In the genomic region with DNA sequence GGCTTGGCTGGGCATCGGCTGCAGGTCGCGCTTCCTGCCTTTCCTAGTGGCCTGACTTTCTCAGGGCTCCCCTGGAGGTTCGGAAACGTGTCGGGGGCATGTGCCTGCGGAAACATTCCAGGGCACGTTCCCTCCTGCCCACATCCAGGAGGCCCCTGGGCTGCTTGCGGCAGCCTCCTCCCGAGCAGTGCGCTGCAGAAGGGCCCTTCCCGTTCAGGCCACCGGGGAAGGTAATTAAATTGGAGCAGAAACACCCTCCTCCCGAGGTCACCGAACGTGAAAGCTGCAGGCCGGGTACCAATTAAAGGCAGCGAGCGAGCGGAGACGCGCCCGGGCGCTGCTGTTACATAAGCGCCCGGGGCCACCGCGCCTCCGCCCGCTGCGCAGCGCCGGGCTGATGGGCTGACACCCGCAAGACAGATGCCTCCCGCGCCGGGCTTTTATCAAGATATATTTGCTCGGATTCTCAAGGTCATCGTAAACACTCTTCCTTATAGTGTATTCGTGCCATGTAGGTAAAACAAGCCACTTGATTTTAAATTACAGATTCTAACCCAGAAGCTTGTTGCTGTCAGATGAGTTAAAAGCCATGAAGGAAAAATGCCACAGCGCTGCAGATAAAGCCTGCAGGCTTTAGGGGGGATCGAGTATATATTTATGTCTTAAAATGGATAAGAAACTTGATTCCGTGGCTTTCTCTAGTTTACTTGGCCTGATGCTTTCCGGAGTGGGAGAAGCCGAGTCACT, we compare ENCODE assay signal across 9 cellular contexts. TPM values are rescaled to one million over a fixed set of nuclear protein-coding genes. Genes with fewer than 3 reads are reported as not detected.
A peak's percentile ranks its signal among the peaks of the same experiment; 100 is the strongest.
DNase-seq lines count a peak whose midpoint lies in the region; ATAC-seq, FAIRE-seq and TF ChIP-seq lines count a peak whose summit lies in the region.
"Had no signal": no experiment of that assay in that cellular context is flagged by ENCODE, and none has a peak within 500 bp of the region (broad histone marks: within the 10 kb centered on the region; RNA-seq: fewer than 3 reads in every experiment).

No MANE protein-coding gene starts in this region.

- 6 to 7% methylated on average over 45 of the region's 45 CpGs for WGBS in esophagus, 2 donors
- 6% methylated on average over 45 of the region's 45 CpGs for WGBS in urinary bladder

- no peak for TF ChIP-seq CTCF in D721Med (IDR thresholded peaks at IDR 0.05; ENCODE audit: insufficient read depth, missing control alignments)

- FAIRE-seq in D721Med (lab: Jason Lieb, UNC), result no peak

- H3K9me3 ChIP-seq in NT2/D1 (ENCODE audit: insufficient read depth, low read length) (no peaks in the 10 kb centered on the region), esophagus (ENCODE audit: control insufficient read depth in 2 of 2, insufficient read depth in 1 of 2, low read depth in 1 of 2, low read length in 1 of 2) (no peaks in the 10 kb centered on the region)

- peaks cover 2% of the 10 kb centered on the region for H3K4me1 ChIP-seq in NT2/D1 (ENCODE audit: insufficient read depth, insufficient read length)
- H3K4me1 ChIP-seq in esophagus (ENCODE audit: control insufficient read depth in 2 of 2, insufficient read depth in 2 of 2, low read length in 1 of 2), result peaks cover 0 to 3% of the 10 kb centered on the region in 2 donors
- H3K4me1 ChIP-seq in urinary bladder (ENCODE audit: insufficient read depth), result no peaks in the 10 kb centered on the region

- DNase-seq in EH (ENCODE audit: low read depth) (peak; percentile 73), NT2/D1 (ENCODE audit: low read depth, low spot score) (peak; percentile 74), midbrain (lab: John Stamatoyannopoulos, UW) (peak; percentile 76), D721Med (ENCODE audit: insufficient read length, low spot score) (no peak)

- H3K4me3 ChIP-seq in NT2/D1 (ENCODE audit: insufficient read length, low read depth), result peak overlapping the region; percentile 45
- peak overlapping the region; percentile 36 to 39 for H3K4me3 ChIP-seq in esophagus (ENCODE audit: low read depth in 1 of 2, low read length in 2 of 2)
- H3K4me3 ChIP-seq in urinary bladder (ENCODE audit: low read depth, low read length), result peak overlapping the region; percentile 35

- H3K27me3 ChIP-seq in NT2/D1 (ENCODE audit: insufficient read depth, insufficient read length) (peaks cover 72% of the 10 kb centered on the region), esophagus (ENCODE audit: control insufficient read depth in 1 of 2, insufficient read depth in 2 of 2, low read length in 2 of 2) (no peaks in the 10 kb centered on the region)

- no peak for ATAC-seq in GM21447 (IDR thresholded peaks at IDR 0.05; ENCODE audit: unreplicated experiment)
- no peak for ATAC-seq in HG02970 (IDR thresholded peaks at IDR 0.05; ENCODE audit: low FRiP score, unreplicated experiment)
- ATAC-seq: HCT116 had no signal

- H3K36me3 ChIP-seq in NT2/D1 (ENCODE audit: insufficient read depth, insufficient read length, low read length) (no peaks in the 10 kb centered on the region), esophagus (ENCODE audit: control insufficient read depth in 2 of 2, insufficient read depth in 2 of 2, low read length in 1 of 2) (no peaks in the 10 kb centered on the region), urinary bladder (ENCODE audit: insufficient read depth) (no peaks in the 10 kb centered on the region)

- H3K9ac ChIP-seq in NT2/D1 (ENCODE audit: insufficient read length, low read depth), result peak overlapping the region; percentile 65

- H3K27ac ChIP-seq in esophagus (ENCODE audit: low read depth in 2 of 2, low read length in 1 of 2), result peak overlapping the region in 1 of 2 donors; percentile 62
- H3K27ac ChIP-seq in urinary bladder (ENCODE audit: low read depth), result peak overlapping the region; percentile 46

RNA-seq across cellular contexts. Expression of gene SSPN, which starts 31.4 kb away (rescaled TPM):
- polyA plus RNA-seq in esophagus, result 1 to 10 TPM in 1 of 2 donors, under 1 TPM in 1; 0.69 to 2.1 TPM
- total RNA-seq in urinary bladder, result 78.5 TPM
- polyA plus RNA-seq in urinary bladder, result 50.2 TPM

Comparison
In these comparisons a context has a peak if more than half of its experiments do, and no peak if none do; other contexts are left out.
1. RNA of gene SSPN, which starts 31.4 kb away (polyA plus RNA-seq): 50.2 TPM in urinary bladder (single experiment); 0.69 to 2.1 TPM in esophagus; every median in the first group is over 10 times any median in the second.
2. Peak in every context shown above with its lines, with median percentiles within 50 percentile points of each other: H3K4me3 ChIP-seq.